18 cellular contexts compared by ENCODE assay signal in genomic region chr22:23823331-23823791, GRCh38. TPM values are rescaled to one million over a fixed set of nuclear protein-coding genes. Genes with fewer than 3 reads are reported as not detected.
DNase-seq lines count a peak whose midpoint lies in the region; ATAC-seq and TF ChIP-seq lines count a peak whose summit lies in the region.
"Had no signal": no experiment of that assay in that cellular context is flagged by ENCODE, and none has a peak within 500 bp of the region (broad histone marks: within the 10 kb centered on the region; RNA-seq: fewer than 3 reads in every experiment).

No MANE protein-coding gene starts in this region.

- ATAC-seq in activated T-helper 17 cell treated with anti-CD3 and anti-CD28 coated beads, Interleukin-2, amount 50 U/mL, for 72 hours (replicated peaks), result no peak
- ATAC-seq in left cardiac atrium (peak; percentile 42 to 50), foreskin keratinocyte (no peak)
- ATAC-seq: A549; activated CD4-positive, alpha-beta T cell treated with anti-CD3 and anti-CD28 coated beads for 36 hours; pancreas; T-cell had no signal

- H3K9ac ChIP-seq in skeletal muscle tissue (ENCODE audit: low read depth in 1 of 3, low read length in 3 of 3), result peak overlapping the region in 2 of 3 donors; percentile 23 to 33

- no peak overlapping the region for H3K27ac ChIP-seq in skeletal muscle tissue (ENCODE audit: low read depth, low read length)
- H3K27ac ChIP-seq in foreskin keratinocyte, result no peak overlapping the region
- H3K27ac ChIP-seq in WERI-Rb-1, result no peak overlapping the region
- H3K27ac ChIP-seq: A549, pancreas, Peyer's patch had no signal

- H3K9me3 ChIP-seq in skeletal muscle tissue (ENCODE audit: control insufficient read depth in 3 of 3, low read length in 3 of 3), result no peaks in the 10 kb centered on the region
- no peaks in the 10 kb centered on the region for H3K9me3 ChIP-seq in WERI-Rb-1 (ENCODE audit: severe bottlenecking)
- H3K9me3 ChIP-seq: A549, MG63, pancreas, Peyer's patch had no signal

- TF ChIP-seq CTCF in foreskin keratinocyte (conservative IDR thresholded peaks at IDR 0.05) (no peak), WERI-Rb-1 (IDR thresholded peaks at IDR 0.05; ENCODE audit: low read depth, low read length) (no peak)

- H3K4me3 Mint-ChIP-seq in activated CD4-positive, alpha-beta T cell treated with anti-CD3 and anti-CD28 coated beads, Interleukin-2, amount 10 ng/mL, durations not matched to agents 24 days and 14 days, result no peak overlapping the region
- H3K4me3 Mint-ChIP-seq in activated T-helper 17 cell treated with anti-CD3 and anti-CD28 coated beads, Interleukin-2, amount 50 U/mL, for 72 hours, result no peak overlapping the region
- H3K4me3 Mint-ChIP-seq: activated CD4-positive, alpha-beta T cell treated with anti-CD3 and anti-CD28 coated beads for 36 hours; CD8-positive, alpha-beta memory T cell; T-cell had no signal

- no peaks in the 10 kb centered on the region for H3K27me3 ChIP-seq in skeletal muscle tissue (ENCODE audit: control insufficient read depth in 3 of 3, insufficient read depth in 3 of 3, low read length in 3 of 3)
- no peaks in the 10 kb centered on the region for H3K27me3 ChIP-seq in foreskin keratinocyte
- H3K27me3 ChIP-seq in WERI-Rb-1 (ENCODE audit: insufficient read depth, low read depth, severe bottlenecking), result no peaks in the 10 kb centered on the region
- H3K27me3 ChIP-seq: MG63, pancreas, Peyer's patch had no signal

- H3K27me3 Mint-ChIP-seq in activated CD4-positive, alpha-beta T cell treated with anti-CD3 and anti-CD28 coated beads, Interleukin-2, amount 10 ng/mL, durations not matched to agents 24 days and 14 days, result no peaks in the 10 kb centered on the region
- H3K27me3 Mint-ChIP-seq in activated T-helper 17 cell treated with anti-CD3 and anti-CD28 coated beads, Interleukin-2, amount 50 U/mL, for 72 hours, result no peaks in the 10 kb centered on the region
- H3K27me3 Mint-ChIP-seq: activated CD4-positive, alpha-beta T cell treated with anti-CD3 and anti-CD28 coated beads for 36 hours; CD8-positive, alpha-beta memory T cell; T-cell had no signal

- H3K36me3 Mint-ChIP-seq in activated CD4-positive, alpha-beta T cell treated with anti-CD3 and anti-CD28 coated beads, Interleukin-2, amount 10 ng/mL, durations not matched to agents 24 days and 14 days (ENCODE audit: low read depth), result peaks cover 53% of the 10 kb centered on the region
- H3K36me3 Mint-ChIP-seq in activated T-helper 17 cell treated with anti-CD3 and anti-CD28 coated beads, Interleukin-2, amount 50 U/mL, for 72 hours (ENCODE audit: low read depth), result peaks cover 81% of the 10 kb centered on the region

- intact Hi-C loops in activated CD4-positive, alpha-beta T cell treated with anti-CD3 and anti-CD28 coated beads, Interleukin-2, amount 10 ng/mL, durations not matched to agents 24 days and 14 days (cut with micrococcal nuclease), result no loop called here
- intact Hi-C loops in left cardiac atrium (cut with DNase I), result no loop called here

- H3K4me3 ChIP-seq in skeletal muscle tissue (ENCODE audit: low read length in 3 of 3) (no peak overlapping the region), WERI-Rb-1 (ENCODE audit: low read depth, low read length) (no peak overlapping the region)
- H3K4me3 ChIP-seq: A549, MG63, pancreas, Peyer's patch had no signal

- peaks cover 58 to 74% (median 64%) of the 10 kb centered on the region in 3 donors for H3K36me3 ChIP-seq in skeletal muscle tissue (ENCODE audit: control insufficient read depth in 3 of 3, insufficient read depth in 3 of 3, low read length in 3 of 3)
- H3K36me3 ChIP-seq in WERI-Rb-1, result peaks cover 95% of the 10 kb centered on the region

- H3K27ac Mint-ChIP-seq in activated CD4-positive, alpha-beta T cell treated with anti-CD3 and anti-CD28 coated beads, Interleukin-2, amount 10 ng/mL, durations not matched to agents 24 days and 14 days, result peak overlapping the region; percentile 39
- peak overlapping the region; percentile 92 for H3K27ac Mint-ChIP-seq in activated T-helper 17 cell treated with anti-CD3 and anti-CD28 coated beads, Interleukin-2, amount 50 U/mL, for 72 hours
- H3K27ac Mint-ChIP-seq: activated CD4-positive, alpha-beta T cell treated with anti-CD3 and anti-CD28 coated beads for 36 hours; T-cell had no signal

- no peaks in the 10 kb centered on the region for H3K9me3 Mint-ChIP-seq in activated CD4-positive, alpha-beta T cell treated with anti-CD3 and anti-CD28 coated beads, Interleukin-2, amount 10 ng/mL, durations not matched to agents 24 days and 14 days
- H3K9me3 Mint-ChIP-seq in activated T-helper 17 cell treated with anti-CD3 and anti-CD28 coated beads, Interleukin-2, amount 50 U/mL, for 72 hours, result no peaks in the 10 kb centered on the region
- H3K9me3 Mint-ChIP-seq: T-cell had no signal

- DNase-seq in activated CD4-positive, alpha-beta T cell treated with anti-CD3 and anti-CD28 coated beads, Interleukin-2, amount 10 ng/mL, durations not matched to agents 24 days and 14 days, result no peak
- no peak for DNase-seq in activated CD4-positive, alpha-beta T cell treated with anti-CD3 and anti-CD28 coated beads, Interleukin-2, amount 50 U/mL, for 48 hours
- peak; percentile 62 for DNase-seq in left cardiac atrium
- DNase-seq in foreskin keratinocyte, result no peak
- no peak for DNase-seq in WERI-Rb-1
- DNase-seq in effector CD8-positive, alpha-beta T cell (lab: John Stamatoyannopoulos, UW), result no peak
- DNase-seq: activated CD4-positive, alpha-beta T cell treated with anti-CD3 and anti-CD28 coated beads for 36 hours; CD8-positive, alpha-beta memory T cell; MG63; midbrain; NCI-H2081; NCI-H526 treated with DMSO at 0.1 percent for 48 hours; T-cell had no signal

- peaks cover 31% of the 10 kb centered on the region for H3K4me1 Mint-ChIP-seq in activated CD4-positive, alpha-beta T cell treated with anti-CD3 and anti-CD28 coated beads, Interleukin-2, amount 10 ng/mL, durations not matched to agents 24 days and 14 days
- H3K4me1 Mint-ChIP-seq in activated T-helper 17 cell treated with anti-CD3 and anti-CD28 coated beads, Interleukin-2, amount 50 U/mL, for 72 hours, result peaks cover 6% of the 10 kb centered on the region

- peaks cover 16 to 30% (median 24%) of the 10 kb centered on the region in 3 donors for H3K4me1 ChIP-seq in skeletal muscle tissue (ENCODE audit: control insufficient read depth in 3 of 3, insufficient read depth in 3 of 3, low read length in 3 of 3)
- peaks cover 4% of the 10 kb centered on the region for H3K4me1 ChIP-seq in foreskin keratinocyte
- H3K4me1 ChIP-seq: A549, pancreas had no signal

RNA-seq across cellular contexts. Expression of gene DERL3, which starts 15.4 kb away (rescaled TPM):
- total RNA-seq in activated CD4-positive, alpha-beta T cell treated with anti-CD3 and anti-CD28 coated beads, Interleukin-2, amount 10 ng/mL, durations not matched to agents 24 days and 14 days, result 13.4 and 14.8 TPM in 2 replicates
- total RNA-seq in activated T-helper 17 cell treated with anti-CD3 and anti-CD28 coated beads, Interleukin-2, amount 50 U/mL, for 72 hours, result 1 to 10 TPM; 5.0 to 9.3 TPM
- total RNA-seq in left cardiac atrium, result 1 to 10 TPM; 5.8 to 6.5 TPM
- 1.0 TPM for total RNA-seq in skeletal muscle tissue
- 1.9 and 3.5 TPM in 2 replicates for total RNA-seq in foreskin keratinocyte
- 3.3 and 3.6 TPM in 2 replicates for polyA plus RNA-seq in foreskin keratinocyte

RNA-seq across cellular contexts. Expression of gene SLC2A11, which starts 34.3 kb away (rescaled TPM):
- 8.0 and 9.3 TPM in 2 replicates for total RNA-seq in activated CD4-positive, alpha-beta T cell treated with anti-CD3 and anti-CD28 coated beads, Interleukin-2, amount 10 ng/mL, durations not matched to agents 24 days and 14 days
- total RNA-seq in activated T-helper 17 cell treated with anti-CD3 and anti-CD28 coated beads, Interleukin-2, amount 50 U/mL, for 72 hours, result 1 to 10 TPM; 3.8 to 5.9 TPM
- total RNA-seq in left cardiac atrium (10 to 100 TPM; 15.0 TPM), skeletal muscle tissue (2.1 TPM), foreskin keratinocyte (3.2 and 3.9 TPM in 2 replicates)
- polyA plus RNA-seq in foreskin keratinocyte, result 2.7 and 3.3 TPM in 2 replicates

RNA-seq across cellular contexts. Expression of gene SMARCB1, which starts 36.6 kb away (rescaled TPM):
- 89.9 and 92.2 TPM in 2 replicates for total RNA-seq in activated CD4-positive, alpha-beta T cell treated with anti-CD3 and anti-CD28 coated beads, Interleukin-2, amount 10 ng/mL, durations not matched to agents 24 days and 14 days
- 10 to 100 TPM; 51.4 to 70.1 TPM for total RNA-seq in activated T-helper 17 cell treated with anti-CD3 and anti-CD28 coated beads, Interleukin-2, amount 50 U/mL, for 72 hours
- 10 to 100 TPM; 46.6 to 54.8 TPM for total RNA-seq in left cardiac atrium
- 13.6 TPM for total RNA-seq in skeletal muscle tissue
- total RNA-seq in foreskin keratinocyte, result 96.9 and 99.4 TPM in 2 replicates
- polyA plus RNA-seq in foreskin keratinocyte, result 113 and 121 TPM in 2 replicates

RNA-seq across cellular contexts. Expression of gene MMP11, which starts 50.7 kb away (rescaled TPM):
- total RNA-seq in activated CD4-positive, alpha-beta T cell treated with anti-CD3 and anti-CD28 coated beads, Interleukin-2, amount 10 ng/mL, durations not matched to agents 24 days and 14 days, result 0.50 and 0.70 TPM in 2 replicates
- under 1 TPM; 0.45 to 0.50 TPM for total RNA-seq in activated T-helper 17 cell treated with anti-CD3 and anti-CD28 coated beads, Interleukin-2, amount 50 U/mL, for 72 hours
- 10 to 100 TPM in 1 of 2 donors, 1 to 10 TPM in 1; 5.6 to 10.0 TPM for total RNA-seq in left cardiac atrium
- 6.3 TPM for total RNA-seq in skeletal muscle tissue
- total RNA-seq in foreskin keratinocyte, result 0.25 and 0.58 TPM in 2 replicates
- 0.21 and 0.31 TPM in 2 replicates for polyA plus RNA-seq in foreskin keratinocyte

RNA-seq across cellular contexts. Expression of gene CHCHD10, which starts 55.6 kb away (rescaled TPM):
- total RNA-seq in activated CD4-positive, alpha-beta T cell treated with anti-CD3 and anti-CD28 coated beads, Interleukin-2, amount 10 ng/mL, durations not matched to agents 24 days and 14 days, result 122 and 126 TPM in 2 replicates
- total RNA-seq in activated T-helper 17 cell treated with anti-CD3 and anti-CD28 coated beads, Interleukin-2, amount 50 U/mL, for 72 hours, result 100 to 1,000 TPM in 1 of 2 donors, 10 to 100 TPM in 1; 49.6 to 104 TPM
- 1,000 to 10,000 TPM in 1 of 2 donors, 100 to 1,000 TPM in 1; 958 to 1,106 TPM for total RNA-seq in left cardiac atrium
- total RNA-seq in skeletal muscle tissue, result 3.7 TPM
- 29.9 and 71.2 TPM in 2 replicates for total RNA-seq in foreskin keratinocyte
- polyA plus RNA-seq in foreskin keratinocyte, result 75.0 and 101 TPM in 2 replicates

Comparison
In these comparisons a context has a peak if more than half of its experiments do, and no peak if none do; other contexts are left out.
1. ATAC-seq: peak in left cardiac atrium (2 of 2); none in activated T-helper 17 cell treated with anti-CD3 and anti-CD28 coated beads, Interleukin-2, amount 50 U/mL, for 72 hours (single experiment) and foreskin keratinocyte (single experiment).